ENCODE assay signal across 19 cellular contexts in the genomic region with DNA sequence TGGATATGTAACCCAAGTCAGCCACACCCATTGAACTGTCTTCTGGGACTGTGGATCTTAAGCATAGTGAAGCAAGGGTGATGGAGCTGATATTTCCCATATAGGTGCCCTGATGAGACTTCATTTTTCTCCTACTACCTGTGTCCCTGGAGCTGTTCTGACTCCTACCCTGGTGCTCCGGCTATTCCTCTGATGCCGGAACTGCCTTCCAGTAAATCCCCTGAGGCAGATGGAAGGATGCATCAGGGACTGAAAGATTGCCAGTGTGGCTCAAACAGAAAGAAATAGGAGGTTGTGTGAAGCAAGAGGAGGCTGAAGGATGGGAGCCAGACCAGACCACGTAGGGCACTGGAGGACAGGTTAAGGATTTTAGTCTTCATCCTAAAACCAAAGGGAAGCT.
DNase-seq lines count a peak whose midpoint lies in the region; ATAC-seq and TF ChIP-seq lines count a peak whose summit lies in the region.
"Had no signal": no experiment of that assay in that cellular context is flagged by ENCODE, and none has a peak within 500 bp of the region (broad histone marks: within the 10 kb centered on the region; RNA-seq: fewer than 3 reads in every experiment).

No MANE protein-coding gene starts in this region.

- H4K8ac ChIP-seq in IMR-90 (ENCODE audit: low read depth in 2 of 2, low read length in 2 of 2): no peak overlapping the region

- no peak overlapping the region for H3K27ac ChIP-seq in IMR-90 (ENCODE audit: insufficient read depth, low read length)
- no peak overlapping the region for H3K27ac ChIP-seq in iPS-18a (ENCODE audit: low read length)
- no peak overlapping the region for H3K27ac ChIP-seq in neural progenitor cell
- H3K27ac ChIP-seq in osteoblast (ENCODE audit: low read depth, low read length): no peak overlapping the region
- H3K27ac ChIP-seq in sigmoid colon: no peak overlapping the region
- H3K27ac ChIP-seq: KMS-11, PC-9, SJCRH30 had no signal

- H3K36me3 ChIP-seq in ES-I3 (ENCODE audit: insufficient read depth, low read length): no peaks in the 10 kb centered on the region
- no peaks in the 10 kb centered on the region for H3K36me3 ChIP-seq in IMR-90 (ENCODE audit: control insufficient read depth, insufficient read depth, low read length)
- H3K36me3 ChIP-seq in iPS-18a (ENCODE audit: control insufficient read depth, low read depth, low read length): no peaks in the 10 kb centered on the region
- no peaks in the 10 kb centered on the region for H3K36me3 ChIP-seq in neural progenitor cell
- no peaks in the 10 kb centered on the region for H3K36me3 ChIP-seq in osteoblast (ENCODE audit: insufficient read depth, low read length)
- H3K36me3 ChIP-seq in sigmoid colon: no peaks in the 10 kb centered on the region
- H3K36me3 ChIP-seq: SJCRH30 had no signal

- no peak overlapping the region for H3K27ac Mint-ChIP-seq in neural progenitor cell

- no peak overlapping the region for H4K91ac ChIP-seq in IMR-90 (ENCODE audit: insufficient read depth, low read depth, low read length)

- CTCF ChIA-PET in IMR-90 (lab: Yijun Ruan, JAX): interaction anchor here (1.0 kb wide), 1 partner anchor 13 kb away, joined by 5 read pairs; no protein-coding TSS in a partner anchor

- TF ChIP-seq CTCF in IMR-90 (conservative IDR thresholded peaks at IDR 0.05; ENCODE audit: low read depth, low read length): no peak
- TF ChIP-seq CTCF in neural progenitor cell (IDR thresholded peaks at IDR 0.05): no peak
- TF ChIP-seq CTCF in osteoblast (IDR thresholded peaks at IDR 0.05; ENCODE audit: extremely low read depth, low read depth, low read length): no peak
- no peak for TF ChIP-seq CTCF in sigmoid colon (IDR thresholded peaks at IDR 0.05)

- peaks cover 2% of the 10 kb centered on the region for H3K9me3 Mint-ChIP-seq in neural progenitor cell

- no peak overlapping the region for H3K4me3 Mint-ChIP-seq in neural progenitor cell

- peak overlapping the region; percentile 37 for H2AK9ac ChIP-seq in IMR-90 (replicated peaks; ENCODE audit: low read depth, low read length, poor library complexity)

- H3F3A ChIP-seq in neural progenitor cell (ENCODE audit: low read depth): no peaks in the 10 kb centered on the region

- H3K27me3 ChIP-seq in IMR-90 (ENCODE audit: control insufficient read depth, insufficient read depth, low read length) (peaks cover 5% of the 10 kb centered on the region), iPS-18a (ENCODE audit: control insufficient read depth, insufficient read depth, low read length) (peaks cover 67% of the 10 kb centered on the region), neural progenitor cell (peaks cover 4% of the 10 kb centered on the region), osteoblast (ENCODE audit: insufficient read depth, low read length) (peaks cover 25% of the 10 kb centered on the region), sigmoid colon (no peaks in the 10 kb centered on the region)
- H3K27me3 ChIP-seq: SJCRH30 had no signal

- H2BK120ac ChIP-seq in IMR-90 (ENCODE audit: low read depth, low read length): no peak overlapping the region

- no peak for TF ChIP-seq RAD21 in IMR-90 (IDR thresholded peaks at IDR 0.05; ENCODE audit: low read length)

- intact Hi-C loops in IMR-90 (cut with micrococcal nuclease): no loop called here
- intact Hi-C loops in sigmoid colon (cut with DNase I): no loop called here

- no peak overlapping the region for H3K23ac ChIP-seq in IMR-90 (ENCODE audit: low read depth, low read length)

- H3K4me3 ChIP-seq in IMR-90 (ENCODE audit: insufficient read depth, low read depth, low read length) (no peak overlapping the region), iPS-18a (ENCODE audit: low read length) (peak overlapping the region; percentile 47), neural progenitor cell (no peak overlapping the region), osteoblast (ENCODE audit: insufficient read depth, low read length) (no peak overlapping the region), sigmoid colon (no peak overlapping the region)
- H3K4me3 ChIP-seq: PC-9, SJCRH30 had no signal

- dilution Hi-C loops in IMR-90 (cut with HindIII; ENCODE audit: low sequenced_read_pairs, unreplicated experiment): no loop called here

- POLR2A ChIA-PET in IMR-90 (lab: Charles Lee; ENCODE audit: unreplicated experiment): no interaction called here

- in situ Hi-C loops in IMR-90 (cut with MboI; ENCODE audit: low sequenced_read_pairs) (no loop called here), KBM-7 (cut with MboI; ENCODE audit: low pct_unique_long_range_greater_than_20kb, low sequenced_read_pairs) (no loop called here)

- H2BK15ac ChIP-seq in IMR-90 (ENCODE audit: low read depth, low read length): no peak overlapping the region

- H3K56ac ChIP-seq in IMR-90 (ENCODE audit: extremely low read depth, insufficient read depth, low read length): no peak overlapping the region

- H3K4me1 ChIP-seq in ES-I3 (ENCODE audit: insufficient read depth, low read length) (peaks cover 18% of the 10 kb centered on the region), IMR-90 (ENCODE audit: control insufficient read depth, insufficient read depth, low read length) (no peaks in the 10 kb centered on the region), iPS-18a (ENCODE audit: control insufficient read depth, low read depth, low read length) (peaks cover 19% of the 10 kb centered on the region), neural progenitor cell (peaks cover 14% of the 10 kb centered on the region), osteoblast (ENCODE audit: insufficient read depth, low read length) (no peaks in the 10 kb centered on the region), sigmoid colon (no peaks in the 10 kb centered on the region)
- H3K4me1 ChIP-seq: SJCRH30 had no signal

- H3K4ac ChIP-seq in IMR-90 (ENCODE audit: low read depth, low read length): no peak overlapping the region

- no peaks in the 10 kb centered on the region for H4K20me1 ChIP-seq in IMR-90 (ENCODE audit: insufficient read depth, low read length)
- H4K20me1 ChIP-seq in neural progenitor cell (ENCODE audit: low read depth): no peaks in the 10 kb centered on the region
- H4K20me1 ChIP-seq in osteoblast (ENCODE audit: insufficient read depth, low read length): no peaks in the 10 kb centered on the region

- H3K9me3 ChIP-seq in ES-I3 (ENCODE audit: control insufficient read depth, insufficient read depth, low read length): no peaks in the 10 kb centered on the region
- no peaks in the 10 kb centered on the region for H3K9me3 ChIP-seq in IMR-90 (ENCODE audit: control insufficient read depth, insufficient read depth, low read length)
- no peaks in the 10 kb centered on the region for H3K9me3 ChIP-seq in iPS-18a (ENCODE audit: control insufficient read depth, low read depth, low read length)
- no peaks in the 10 kb centered on the region for H3K9me3 ChIP-seq in neural progenitor cell (ENCODE audit: low read depth)
- H3K9me3 ChIP-seq in osteoblast (ENCODE audit: low read depth, low read length): no peaks in the 10 kb centered on the region
- H3K9me3 ChIP-seq in sigmoid colon: no peaks in the 10 kb centered on the region

- H2AFZ ChIP-seq in IMR-90 (replicated peaks; ENCODE audit: low read length, poor library complexity): no peak overlapping the region
- H2AFZ ChIP-seq in neural progenitor cell (replicated peaks): peak overlapping the region; percentile 64
- H2AFZ ChIP-seq in osteoblast (ENCODE audit: low read length): no peak overlapping the region
- H2AFZ ChIP-seq: PC-9 had no signal

- no peaks in the 10 kb centered on the region for H3K79me2 ChIP-seq in neural progenitor cell (ENCODE audit: low read depth)
- H3K79me2 ChIP-seq in osteoblast (ENCODE audit: insufficient read depth, low read length): no peaks in the 10 kb centered on the region

- no peaks in the 10 kb centered on the region for H3K9me1 ChIP-seq in IMR-90 (ENCODE audit: insufficient read depth, low read length)

- H2BK20ac ChIP-seq in IMR-90 (ENCODE audit: low read depth, low read length): no peak overlapping the region

- H3K9ac ChIP-seq in ES-I3 (ENCODE audit: low read depth, low read length) (peak overlapping the region; percentile 25; the same call in 1 of the 2 replicates), IMR-90 (ENCODE audit: low read depth, low read length) (no peak overlapping the region), iPS-18a (ENCODE audit: low read length) (no peak overlapping the region), neural progenitor cell (no peak overlapping the region)
- H3K9ac ChIP-seq: KMS-11 had no signal

- H3K14ac ChIP-seq in IMR-90 (replicated peaks; ENCODE audit: low read depth, low read length): 0 out of 2 replicates have a peak overlapping the region, but pooled peaks have one; percentile 40

- no peak for TF ChIP-seq EP300 in sigmoid colon (IDR thresholded peaks at IDR 0.05)

- WGBS in IMR-90 (ENCODE audit: extremely low coverage in 2 of 2, insufficient read length in 1 of 2), 2 experiments: 20% methylated on average over 1 of the region's 3 CpGs; no CpG with 5 or more reads in 1 of the 2 experiments
- WGBS in sigmoid colon, 2 donors: 83 to 84% methylated on average over 3 of the region's 3 CpGs

- H3K79me1 ChIP-seq in IMR-90 (ENCODE audit: low read depth in 1 of 2, low read length in 2 of 2): no peaks in the 10 kb centered on the region

- ATAC-seq in IMR-90 (ENCODE audit: low read depth): no peak
- ATAC-seq: Right ventricle myocardium inferior, SK-N-SH treated with all-trans-retinoic acid at 6 μM for 48 hours had no signal

- BruUV-seq in IMR-90 (replicated peaks; lab: Mats Ljungman, UMichigan): no TSS peak

- DNase-seq in IMR-90: no peak
- DNase-seq in neural progenitor cell (ENCODE audit: low spot score): no peak
- DNase-seq in KBM-7: no peak
- DNase-seq in osteoblast (ENCODE audit: insufficient read length, low spot score, missing footprints): no peak
- no peak for DNase-seq in sigmoid colon
- DNase-seq: MM.1S, NCI-H1048, NCI-H1417, NCI-H1694, NCI-H2029 treated with DMSO at 0.1 percent for 48 hours, NCI-H446 treated with DMSO at 0.1 percent for 48 hours, NCI-H526, PC-9, SJCRH30 had no signal

- no peaks in the 10 kb centered on the region for H3K36me3 Mint-ChIP-seq in neural progenitor cell

- no peak for TF ChIP-seq POLR2A in IMR-90 (IDR thresholded peaks at IDR 0.05; ENCODE audit: low read depth, low read length)
- TF ChIP-seq POLR2A in sigmoid colon (IDR thresholded peaks at IDR 0.05): no peak

- H3K4me2 ChIP-seq in IMR-90 (ENCODE audit: low read depth, low read length) (no peak overlapping the region), neural progenitor cell (no peak overlapping the region), osteoblast (ENCODE audit: insufficient read depth, low read length) (no peak overlapping the region)
- H3K4me2 ChIP-seq: KMS-11, PC-9 had no signal

- H3K27me3 Mint-ChIP-seq in neural progenitor cell (ENCODE audit: insufficient read depth, low read depth): peaks cover 4% of the 10 kb centered on the region

- no peaks in the 10 kb centered on the region for H3K4me1 Mint-ChIP-seq in neural progenitor cell

- no peak overlapping the region for H2AK5ac ChIP-seq in IMR-90 (ENCODE audit: low read depth, low read length)

- H4K5ac ChIP-seq in IMR-90 (ENCODE audit: low read depth, low read length): no peak overlapping the region

- no peak overlapping the region for H2BK5ac ChIP-seq in IMR-90 (ENCODE audit: low read depth, low read length, poor library complexity, severe bottlenecking)

- H3K18ac ChIP-seq in IMR-90 (ENCODE audit: low read depth, low read length): no peak overlapping the region

TF ChIP-seq in IMR-90, 13 proteins besides CTCF, POLR2A, EP300 and RAD21 (continues in another document):
- TF ChIP-seq MXI1 (IDR thresholded peaks at IDR 0.05; ENCODE audit: borderline replicate concordance, low read depth, low read length): no peak
